2 cellular contexts compared by ENCODE assay signal in genomic region chr1:200388791-200389190, GRCh38.
TF ChIP-seq lines count a peak whose summit lies in the region.

No MANE protein-coding gene starts in this region.

TF ChIP-seq in IMR-90, 13 proteins besides CTCF, POLR2A, EP300 and RAD21:
- TF ChIP-seq FOS (IDR thresholded peaks at IDR 0.05; ENCODE audit: low read depth, low read length) (no peak), MAZ (IDR thresholded peaks at IDR 0.05; ENCODE audit: borderline replicate concordance, low read depth, low read length) (no peak), ELK1 (IDR thresholded peaks at IDR 0.05; ENCODE audit: borderline replicate concordance, low read depth, low read length) (no peak), RCOR1 (IDR thresholded peaks at IDR 0.05; ENCODE audit: insufficient replicate concordance, low read length) (no peak), RFX5 (IDR thresholded peaks at IDR 0.05; ENCODE audit: low read depth, low read length) (no peak), CHD1 (IDR thresholded peaks at IDR 0.05; ENCODE audit: low read depth, low read length) (no peak), CEBPB (IDR thresholded peaks at IDR 0.05; ENCODE audit: low read depth, low read length) (no peak), MXI1 (IDR thresholded peaks at IDR 0.05; ENCODE audit: borderline replicate concordance, low read depth, low read length) (no peak), NFE2L2 (IDR thresholded peaks at IDR 0.05; ENCODE audit: low read depth, low read length) (no peak)

TF ChIP-seq in WTC11, 78 proteins besides CTCF, POLR2A, EP300 and RAD21:
- TF ChIP-seq TP53 (CRISPR knock-in tag; IDR thresholded peaks at IDR 0.05) (no peak), MLX (CRISPR knock-in tag; IDR thresholded peaks at IDR 0.05) (no peak), SOX15 (CRISPR knock-in tag; IDR thresholded peaks at IDR 0.05) (no peak), ZNF121 (CRISPR knock-in tag; IDR thresholded peaks at IDR 0.05) (no peak), USF1 (CRISPR knock-in tag; IDR thresholded peaks at IDR 0.05) (no peak), GRHL2 (CRISPR knock-in tag; IDR thresholded peaks at IDR 0.05; ENCODE audit: insufficient replicate concordance, severe bottlenecking) (no peak), SP1 (CRISPR knock-in tag; conservative IDR thresholded peaks at IDR 0.05) (no peak), AFF4 (CRISPR knock-in tag; IDR thresholded peaks at IDR 0.05; ENCODE audit: borderline replicate concordance) (no peak), E2F5 (CRISPR knock-in tag; IDR thresholded peaks at IDR 0.05) (no peak), GTF2I (CRISPR knock-in tag; conservative IDR thresholded peaks at IDR 0.05) (no peak), ZMAT4 (CRISPR knock-in tag; IDR thresholded peaks at IDR 0.05) (no peak), MXD4 (CRISPR knock-in tag; IDR thresholded peaks at IDR 0.05; ENCODE audit: borderline replicate concordance) (no peak), OVOL2 (CRISPR knock-in tag; IDR thresholded peaks at IDR 0.05; ENCODE audit: borderline replicate concordance) (no peak), STAT6 (CRISPR knock-in tag; conservative IDR thresholded peaks at IDR 0.05; ENCODE audit: low read depth) (no peak)
